ENCODE assay signal across 9 cellular contexts in genomic region chr20:22371843-22372242, GRCh38.
DNase-seq lines count a peak whose midpoint lies in the region; ATAC-seq, FAIRE-seq and TF ChIP-seq lines count a peak whose summit lies in the region.
"Had no signal": no experiment of that assay in that cellular context is flagged by ENCODE, and none has a peak within 500 bp of the region (broad histone marks: within the 10 kb centered on the region; RNA-seq: fewer than 3 reads in every experiment).

No MANE protein-coding gene starts in this region.

- no peaks in the 10 kb centered on the region for H3K79me1 ChIP-seq in H1 (ENCODE audit: low read depth, low read length)

- H4K91ac ChIP-seq in H1 (replicated peaks; ENCODE audit: insufficient read length, low read length): no peak overlapping the region

- no peak overlapping the region for H4K8ac ChIP-seq in H1 (ENCODE audit: extremely low read depth, insufficient read depth, low read length)

- no peak overlapping the region for H2BK5ac ChIP-seq in H1 (ENCODE audit: low read depth, low read length)

- FAIRE-seq in H1 (lab: Jason Lieb, UNC): peak; percentile 19

- no peaks in the 10 kb centered on the region for H3K79me2 ChIP-seq in Loucy (ENCODE audit: insufficient read depth, low read length)
- no peaks in the 10 kb centered on the region for H3K79me2 ChIP-seq in H1 (ENCODE audit: control insufficient read depth in 1 of 2, insufficient read depth in 2 of 2, low read length in 2 of 2)

- H2AK5ac ChIP-seq in H1 (ENCODE audit: low read depth, low read length): no peak overlapping the region

- H4K20me1 ChIP-seq in Loucy (ENCODE audit: insufficient read depth, low read length, poor library complexity, severe bottlenecking) (no peaks in the 10 kb centered on the region), H1 (replicated peaks in 1 of 2; ENCODE audit: control insufficient read depth in 1 of 2, insufficient read depth in 2 of 2, low read length in 2 of 2) (peaks cover 0 to 2% of the 10 kb centered on the region in 2 experiments)

- H3K56ac ChIP-seq in H1 (replicated peaks; ENCODE audit: insufficient read length, low read depth, low read length): no peak overlapping the region

- CTCF ChIA-PET in H1 (lab: Charles Lee; ENCODE audit: partially characterized antibody): interaction anchor here (0.8 to 2.0 kb wide), 4 partner anchors 25 to 215 kb away, joined by 3 to 10 read pairs (median 6); no protein-coding TSS in a partner anchor

- H3K23me2 ChIP-seq in H1 (ENCODE audit: low read depth, low read length): peaks cover 2% of the 10 kb centered on the region; the same call in 1 of the 2 replicates

- H4K5ac ChIP-seq in H1 (ENCODE audit: insufficient read length, low read depth, low read length): no peak overlapping the region

- H3K27me3 ChIP-seq in H7 (ENCODE audit: control insufficient read depth, insufficient read depth, low read length) (peaks cover 4% of the 10 kb centered on the region; the same call in 1 of the 2 replicates), Loucy (ENCODE audit: insufficient read depth, low read length, poor library complexity, severe bottlenecking) (no peaks in the 10 kb centered on the region), H1 (replicated peaks in 1 of 4; ENCODE audit: control insufficient read depth in 3 of 4, extremely low read depth in 1 of 4, insufficient read depth in 3 of 4, low read length in 3 of 4) (peaks cover 0 to 10% (median 2%) of the 10 kb centered on the region in 4 experiments; a peak in 5 of 7 replicates)

- H3K9me3 ChIP-seq in Loucy (ENCODE audit: insufficient read depth, low read depth, low read length): no peaks in the 10 kb centered on the region
- no peaks in the 10 kb centered on the region for H3K9me3 ChIP-seq in H1 (ENCODE audit: insufficient read depth in 2 of 2, low read depth in 1 of 2, low read length in 1 of 2)

- H3K36me3 ChIP-seq in H7 (replicated peaks; ENCODE audit: control insufficient read depth, insufficient read depth, low read length): no peaks in the 10 kb centered on the region
- no peaks in the 10 kb centered on the region for H3K36me3 ChIP-seq in Loucy (ENCODE audit: insufficient read depth, low read length)
- no peaks in the 10 kb centered on the region for H3K36me3 ChIP-seq in H1 (ENCODE audit: control insufficient read depth in 2 of 4, insufficient read depth in 4 of 4, low read length in 3 of 4)

- DNase-seq in H7 (peak; percentile 6), H1 (ENCODE audit: low read depth in 1 of 2, low spot score in 2 of 2) (no peak), DMS79 (lab: John Stamatoyannopoulos, UW) (no peak), mucosa of gallbladder (ENCODE audit: low spot score) (no peak), COLO829 (ENCODE audit: low spot score) (no peak)
- DNase-seq in activated CD8-positive, alpha-beta memory T cell treated with anti-CD3 and anti-CD28 coated beads for 24 hours: no peak
- DNase-seq: NCI-H2171 treated with DMSO at 0.1 percent for 48 hours had no signal

- TF ChIP-seq CTCF in Loucy (conservative IDR thresholded peaks at IDR 0.05; ENCODE audit: low read length) (no peak), H1 (IDR thresholded peaks at IDR 0.05; ENCODE audit: control extremely low read depth in 1 of 3, insufficient read depth in 1 of 3, low read depth in 1 of 3, low read length in 3 of 3) (no peak)

- H3K23ac ChIP-seq in H1 (ENCODE audit: insufficient read length): no peak overlapping the region

- no peak overlapping the region for H2BK20ac ChIP-seq in H1 (ENCODE audit: low read length)

- peak overlapping the region; percentile 30 for H3K4me2 ChIP-seq in Loucy (ENCODE audit: low read depth, low read length, poor library complexity, severe bottlenecking)
- H3K4me2 ChIP-seq in H1 (ENCODE audit: insufficient read depth in 1 of 2, low read depth in 2 of 2, low read length in 2 of 2): 0 out of 4 replicates have a peak overlapping the region, but pooled peaks of 1 of the 2 experiments have one; percentile 30

- no peak overlapping the region for H3K27ac ChIP-seq in H1 (ENCODE audit: low read depth, low read length)

- H3K9ac ChIP-seq in Loucy (ENCODE audit: low read depth, low read length, poor library complexity, severe bottlenecking): no peak overlapping the region
- H3K9ac ChIP-seq in H1 (replicated peaks in 1 of 4; ENCODE audit: extremely low read depth in 1 of 4, low read depth in 3 of 4, low read length in 3 of 4): no peak overlapping the region

- H3K18ac ChIP-seq in H1 (ENCODE audit: extremely low read depth, low read length): no peak overlapping the region

- no peak overlapping the region for H3K4me3 ChIP-seq in H7 (ENCODE audit: insufficient read depth, low read depth, low read length)
- H3K4me3 ChIP-seq in Loucy (ENCODE audit: low read length, poor library complexity, severe bottlenecking): no peak overlapping the region
- no peak overlapping the region for H3K4me3 ChIP-seq in H1 (ENCODE audit: extremely low read depth in 1 of 4, insufficient read depth in 2 of 4, low read depth in 3 of 4, low read length in 4 of 4)

- TF ChIP-seq EP300 in H1 (IDR thresholded peaks at IDR 0.05; ENCODE audit: borderline replicate concordance in 1 of 2, low read depth in 2 of 2, low read length in 2 of 2): no peak

- peak; percentile 86 for ATAC-seq in GM18511 (IDR thresholded peaks at IDR 0.05; ENCODE audit: unreplicated experiment)

- H3K4me1 ChIP-seq in Loucy (ENCODE audit: insufficient read depth, low read length, poor library complexity, severe bottlenecking) (peaks cover 12% of the 10 kb centered on the region), H1 (replicated peaks in 1 of 4; ENCODE audit: control insufficient read depth in 3 of 4, insufficient read depth in 4 of 4, low read length in 3 of 4) (peaks cover 0 to 8% (median 1%) of the 10 kb centered on the region in 4 experiments; a peak in 2 of 7 replicates)

- no peak for TF ChIP-seq RAD21 in H1 (IDR thresholded peaks at IDR 0.05 in 1 of 2, conservative IDR thresholded peaks at IDR 0.05 in 1 of 2; ENCODE audit: low read depth in 2 of 2, low read length in 2 of 2)

- H2AFZ ChIP-seq in Loucy (ENCODE audit: low read length): peak overlapping the region; percentile 58
- H2AFZ ChIP-seq in H1 (ENCODE audit: low read length): no peak overlapping the region

- H3K4ac ChIP-seq in H1 (replicated peaks; ENCODE audit: insufficient read length, low read depth, low read length): no peak overlapping the region

- H3K14ac ChIP-seq in H1 (ENCODE audit: insufficient read length): no peak overlapping the region

- H3F3A ChIP-seq in Loucy (ENCODE audit: low read depth): no peaks in the 10 kb centered on the region

- no peaks in the 10 kb centered on the region for H3K9me2 ChIP-seq in Loucy (replicated peaks; ENCODE audit: low read depth, low read length)

- H2BK12ac ChIP-seq in H1 (ENCODE audit: low read depth, low read length): no peak overlapping the region; the same call in 1 of the 2 replicates

- H2BK120ac ChIP-seq in H1 (replicated peaks; ENCODE audit: low read depth, low read length): no peak overlapping the region

- TF ChIP-seq POLR2A in H1 (IDR thresholded peaks at IDR 0.05; ENCODE audit: control extremely low read depth in 1 of 2, low read depth in 2 of 2, low read length in 2 of 2): no peak

- H2BK15ac ChIP-seq in H1 (ENCODE audit: low read length): no peak overlapping the region

- POLR2A ChIA-PET in H1 (lab: Charles Lee; ENCODE audit: partially characterized antibody): no interaction called here

- WGBS in H1 (ENCODE audit: extremely low coverage in 1 of 2, insufficient coverage in 1 of 2, insufficient read length in 1 of 2, insufficient replicate concordance in 2 of 2, low coverage in 1 of 2, low lambda C conversion rate in 2 of 2, missing lambda C conversion rate in 1 of 2), 2 experiments: 55% methylated on average over 5 of the region's 5 CpGs; no CpG with 5 or more reads in 1 of the 2 experiments

TF ChIP-seq in H1, 55 proteins besides CTCF, POLR2A, EP300 and RAD21:
- no peak for TF ChIP-seq NANOG (IDR thresholded peaks at IDR 0.05; ENCODE audit: insufficient read depth, low read depth, low read length, poor library complexity, severe bottlenecking)
- no peak for TF ChIP-seq E2F6 (IDR thresholded peaks at IDR 0.05)
- no peak for TF ChIP-seq JUND (IDR thresholded peaks at IDR 0.05; ENCODE audit: low read length)
- TF ChIP-seq TAF7 (optimal IDR thresholded peaks at IDR 0.05; ENCODE audit: borderline replicate concordance, low read depth, low read length): no peak
- TF ChIP-seq TCF12 (IDR thresholded peaks at IDR 0.05; ENCODE audit: low read depth, low read length): no peak
- TF ChIP-seq ASH2L (IDR thresholded peaks at IDR 0.05; ENCODE audit: low read length): no peak
- TF ChIP-seq YY1 (IDR thresholded peaks at IDR 0.05; ENCODE audit: low read depth, low read length): no peak
- no peak for TF ChIP-seq EGR1 (IDR thresholded peaks at IDR 0.05; ENCODE audit: borderline replicate concordance, low read depth, low read length)
- no peak for TF ChIP-seq SIN3A (conservative IDR thresholded peaks at IDR 0.05 in 1 of 2, IDR thresholded peaks at IDR 0.05 in 1 of 2; ENCODE audit: low read depth in 1 of 2, low read length in 2 of 2)
- TF ChIP-seq CEBPB (IDR thresholded peaks at IDR 0.05; ENCODE audit: low read depth, low read length): no peak
- TF ChIP-seq TBP (IDR thresholded peaks at IDR 0.05; ENCODE audit: low read depth, low read length): no peak
- no peak for TF ChIP-seq RBBP5 (IDR thresholded peaks at IDR 0.05; ENCODE audit: borderline replicate concordance, low read depth, low read length)
- TF ChIP-seq CHD2 (IDR thresholded peaks at IDR 0.05; ENCODE audit: low read length): no peak
- TF ChIP-seq BACH1 (IDR thresholded peaks at IDR 0.05; ENCODE audit: low read length): no peak
- TF ChIP-seq KDM1A (IDR thresholded peaks at IDR 0.05; ENCODE audit: borderline replicate concordance, low read length): no peak
- TF ChIP-seq CBX5 (IDR thresholded peaks at IDR 0.05; ENCODE audit: low read depth, low read length): no peak
- TF ChIP-seq, protein P1, sequence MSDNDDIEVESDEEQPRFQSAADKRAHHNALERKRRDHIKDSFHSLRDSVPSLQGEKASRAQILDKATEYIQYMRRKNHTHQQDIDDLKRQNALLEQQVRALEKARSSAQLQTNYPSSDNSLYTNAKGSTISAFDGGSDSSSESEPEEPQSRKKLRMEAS (IDR thresholded peaks at IDR 0.05): no peak
- no peak for TF ChIP-seq TAF1 (IDR thresholded peaks at IDR 0.05; ENCODE audit: low read depth, low read length)
- no peak for TF ChIP-seq CBX8 (IDR thresholded peaks at IDR 0.05; ENCODE audit: borderline replicate concordance, low read depth, low read length)
- no peak for TF ChIP-seq RNF2 (IDR thresholded peaks at IDR 0.05; ENCODE audit: borderline replicate concordance, low read depth, low read length, missing control alignments, poor library complexity, severe bottlenecking)
